8 cellular contexts compared by ENCODE assay signal in genomic region chr12:989751-990278, GRCh38. TPM values are rescaled to one million over a fixed set of nuclear protein-coding genes. Genes with fewer than 3 reads are reported as not detected.
A peak's percentile ranks its signal among the peaks of the same experiment; 100 is the strongest.
DNase-seq lines count a peak whose midpoint lies in the region; ATAC-seq and TF ChIP-seq lines count a peak whose summit lies in the region.

No MANE protein-coding gene starts in this region.

- no peaks in the 10 kb centered on the region for H3K9me3 ChIP-seq in OCI-LY3 (ENCODE audit: insufficient read depth, low read length)

- peak; percentile 35 for DNase-seq in BJ (ENCODE audit: low read depth)
- DNase-seq in HEK293T (ENCODE audit: extremely low spot score): peak; percentile 51
- no peak for DNase-seq in central memory CD8-positive, alpha-beta T cell (ENCODE audit: low spot score in 2 of 2)
- no peak for DNase-seq in kidney epithelial cell (ENCODE audit: low read depth)
- peak; percentile 79 for DNase-seq in stromal cell of bone marrow (ENCODE audit: low read depth)

- peak overlapping the region; percentile 94 for H3K9ac ChIP-seq in OCI-LY3 (ENCODE audit: low read length)

- no peaks in the 10 kb centered on the region for H3K36me3 ChIP-seq in BJ (ENCODE audit: control insufficient read depth, insufficient read depth, low read length)
- peaks cover 2% of the 10 kb centered on the region for H3K36me3 ChIP-seq in OCI-LY3 (replicated peaks; ENCODE audit: low read depth, low read length)
- no peaks in the 10 kb centered on the region for H3K36me3 ChIP-seq in kidney epithelial cell (ENCODE audit: control insufficient read depth, insufficient read depth, low read length)

- no peak for ATAC-seq in central memory CD8-positive, alpha-beta T cell (replicated peaks; ENCODE audit: extremely low read depth, poor library complexity, severe bottlenecking)
- no peak for ATAC-seq in GM18867 (IDR thresholded peaks at IDR 0.05; ENCODE audit: unreplicated experiment)
- ATAC-seq in GM18861 (IDR thresholded peaks at IDR 0.05; ENCODE audit: unreplicated experiment): no peak

- peak overlapping the region; percentile 95 for H3K4me2 ChIP-seq in OCI-LY3 (ENCODE audit: low read length)

- H3K4me1 Mint-ChIP-seq in central memory CD8-positive, alpha-beta T cell: peaks cover 24% of the 10 kb centered on the region

- no peaks in the 10 kb centered on the region for H3K9me3 Mint-ChIP-seq in central memory CD8-positive, alpha-beta T cell

- CTCF ChIA-PET in BJ (lab: Yijun Ruan, JAX): interaction anchor here (0.6 to 0.8 kb wide), 2 partner anchors 103 to 413 kb away, joined by 3 read pairs; no protein-coding TSS in a partner anchor
- CTCF ChIA-PET in HEK293T (lab: Yijun Ruan, JAX): interaction anchor here (0.6 to 0.9 kb wide), 2 partner anchors 46 to 128 kb away, joined by 3 read pairs; no protein-coding TSS in a partner anchor

- H3K27me3 ChIP-seq in BJ (ENCODE audit: control insufficient read depth, insufficient read depth, low read length) (no peaks in the 10 kb centered on the region), OCI-LY3 (ENCODE audit: low read depth, low read length) (no peaks in the 10 kb centered on the region), kidney epithelial cell (ENCODE audit: control insufficient read depth, insufficient read depth, low read length) (no peaks in the 10 kb centered on the region)

- H3K4me3 Mint-ChIP-seq in central memory CD8-positive, alpha-beta T cell: peak overlapping the region; percentile 93

- H3K27me3 Mint-ChIP-seq in central memory CD8-positive, alpha-beta T cell: no peaks in the 10 kb centered on the region

- no peak overlapping the region; the same call in 1 of the 2 replicates for H3K27ac ChIP-seq in OCI-LY3 (ENCODE audit: low read length)

- peak overlapping the region; percentile 79 for H2AFZ ChIP-seq in OCI-LY3 (ENCODE audit: low read depth, low read length)

- H3K79me2 ChIP-seq in OCI-LY3 (ENCODE audit: low read length): peaks cover 29% of the 10 kb centered on the region

- peak overlapping the region; percentile 95 for H3K27ac Mint-ChIP-seq in central memory CD8-positive, alpha-beta T cell (ENCODE audit: low read depth)

- peaks cover 18% of the 10 kb centered on the region for H3K4me1 ChIP-seq in OCI-LY3 (ENCODE audit: low read length)

- peak overlapping the region; percentile 71 for H3K4me3 ChIP-seq in BJ (ENCODE audit: low read depth, low read length)
- peak overlapping the region; percentile 84 for H3K4me3 ChIP-seq in OCI-LY3 (ENCODE audit: low read length)
- H3K4me3 ChIP-seq in kidney epithelial cell (ENCODE audit: low read depth, low read length): peak overlapping the region; percentile 69

- POLR2A ChIA-PET in BJ (lab: Charles Lee) (no interaction called here), HEK293T (lab: Yijun Ruan, JAX) (interaction anchor here (0.8 to 1.6 kb wide), 6 partner anchors 9 to 94 kb away, joined by 3 to 6 read pairs (median 4); partner anchors contain the start of gene RAD52)

- H3K36me3 Mint-ChIP-seq in central memory CD8-positive, alpha-beta T cell (ENCODE audit: insufficient read depth): peaks cover 12% of the 10 kb centered on the region

- TF ChIP-seq CTCF in BJ (IDR thresholded peaks at IDR 0.05; ENCODE audit: insufficient read depth, low read depth, low read length): no peak
- no peak for TF ChIP-seq CTCF in OCI-LY3 (IDR thresholded peaks at IDR 0.05; ENCODE audit: low read depth, low read length)
- TF ChIP-seq CTCF in kidney epithelial cell (IDR thresholded peaks at IDR 0.05; ENCODE audit: insufficient read depth, low read length, poor library complexity, severe bottlenecking): no peak

- H4K20me1 ChIP-seq in OCI-LY3 (ENCODE audit: insufficient read depth, low read length): no peaks in the 10 kb centered on the region

TF ChIP-seq in HEK293T, 16 proteins besides CTCF, POLR2A, EP300 and RAD21:
- TF ChIP-seq NFRKB (IDR thresholded peaks at IDR 0.05): no peak
- no peak for TF ChIP-seq BHLHE40 (IDR thresholded peaks at IDR 0.05; ENCODE audit: borderline replicate concordance)
- no peak for TF ChIP-seq ARNT (IDR thresholded peaks at IDR 0.05)
- no peak for TF ChIP-seq HDGF (IDR thresholded peaks at IDR 0.05; ENCODE audit: borderline replicate concordance)
- no peak for TF ChIP-seq CTBP1 (IDR thresholded peaks at IDR 0.05; ENCODE audit: borderline replicate concordance)
- TF ChIP-seq SUZ12 (IDR thresholded peaks at IDR 0.05): no peak
- TF ChIP-seq L3MBTL2 (conservative IDR thresholded peaks at IDR 0.05): no peak
- TF ChIP-seq PKNOX1 (IDR thresholded peaks at IDR 0.05): no peak
- no peak for TF ChIP-seq SP1 (IDR thresholded peaks at IDR 0.05)
- no peak for TF ChIP-seq TARDBP (IDR thresholded peaks at IDR 0.05)
- TF ChIP-seq FOXK2 (IDR thresholded peaks at IDR 0.05): no peak
- no peak for TF ChIP-seq ZNF384 (IDR thresholded peaks at IDR 0.05)
- no peak for TF ChIP-seq FOXA1 (IDR thresholded peaks at IDR 0.05)
- TF ChIP-seq ELF4 (IDR thresholded peaks at IDR 0.05): no peak
- no peak for TF ChIP-seq FOXM1 (IDR thresholded peaks at IDR 0.05; ENCODE audit: borderline replicate concordance)
- TF ChIP-seq LEF1 (IDR thresholded peaks at IDR 0.05; ENCODE audit: borderline replicate concordance): no peak

RNA-seq across cellular contexts. Expression of gene ERC1, which starts 1.2 kb away (rescaled TPM):
- 14.5 and 18.5 TPM in 2 replicates for polyA plus RNA-seq in BJ (2011; rRNA removed)
- 50.5 and 51.7 TPM in 2 replicates for polyA minus RNA-seq in BJ (2011; rRNA and poly(A)+ RNA removed)
- total RNA-seq in kidney epithelial cell: 16.4 and 19.7 TPM in 2 replicates

RNA-seq across cellular contexts. Expression of gene RAD52, which starts 40.3 kb away (rescaled TPM):
- 13.1 and 15.3 TPM in 2 replicates for polyA plus RNA-seq in BJ (2011; rRNA removed)
- polyA minus RNA-seq in BJ (2011; rRNA and poly(A)+ RNA removed): 12.0 and 14.4 TPM in 2 replicates
- 7.1 and 17.5 TPM in 2 replicates for total RNA-seq in kidney epithelial cell

Comparison
In these comparisons a context has a peak if more than half of its experiments do, and no peak if none do; other contexts are left out.
1. DNase-seq: peak in BJ (single experiment), HEK293T (single experiment) and stromal cell of bone marrow (single experiment); none in central memory CD8-positive, alpha-beta T cell (0 of 2) and kidney epithelial cell (single experiment).
2. Peak in every context shown above with its lines, with median percentiles within 50 percentile points of each other: H3K4me3 ChIP-seq.